ENCODE assay signal across 1 cellular context in the genomic region with DNA sequence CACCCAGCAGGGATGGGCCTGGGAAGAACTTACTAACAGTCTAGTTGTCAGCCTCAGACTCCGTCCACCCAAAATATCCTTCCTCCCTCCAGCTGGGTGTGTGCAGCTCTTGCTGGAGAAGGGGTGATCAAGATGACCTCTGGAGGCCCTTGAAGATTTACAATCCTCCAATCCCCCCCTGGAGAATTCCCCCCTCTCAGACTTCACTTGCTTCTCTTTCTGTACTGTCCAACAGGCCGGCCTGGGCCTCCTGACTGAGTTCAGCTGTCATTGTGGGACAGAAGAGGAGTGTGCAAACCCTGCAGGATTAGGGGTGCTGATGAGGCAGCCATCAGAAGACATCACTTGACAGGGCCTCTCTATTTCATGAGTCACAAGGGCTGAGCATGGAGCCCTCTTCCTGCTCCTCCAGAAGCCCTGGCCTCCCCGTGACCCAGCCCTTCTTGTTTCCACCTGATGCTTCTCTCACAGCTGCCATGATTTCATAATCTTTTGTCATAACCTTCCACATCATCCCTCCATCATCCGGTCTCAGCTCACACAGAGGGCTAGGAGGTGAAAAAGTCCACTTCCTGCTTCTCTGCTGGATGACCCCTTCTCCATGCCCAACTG.
TF ChIP-seq lines count a peak whose summit lies in the region.

No MANE protein-coding gene starts in this region.

TF ChIP-seq in HepG2, 621 proteins besides CTCF, POLR2A, EP300 and RAD21:
- TF ChIP-seq RARA (CRISPR knock-in tag; IDR thresholded peaks at IDR 0.05) (peak; percentile 59; the same call in 1 of the 2 replicates), ZSCAN9 (CRISPR knock-in tag; IDR thresholded peaks at IDR 0.05; ENCODE audit: borderline replicate concordance) (no peak), FOSL2 (CRISPR knock-in tag; IDR thresholded peaks at IDR 0.05) (0 out of 2 replicates have a peak, but pooled peaks have one; percentile 10), IRF2 (CRISPR knock-in tag; IDR thresholded peaks at IDR 0.05) (no peak), CEBPG (CRISPR knock-in tag; IDR thresholded peaks at IDR 0.05) (peak; percentile 19; the same call in 1 of the 2 replicates)
